Comparison of ENCODE assay signal across 17 cellular contexts in the genomic region with DNA sequence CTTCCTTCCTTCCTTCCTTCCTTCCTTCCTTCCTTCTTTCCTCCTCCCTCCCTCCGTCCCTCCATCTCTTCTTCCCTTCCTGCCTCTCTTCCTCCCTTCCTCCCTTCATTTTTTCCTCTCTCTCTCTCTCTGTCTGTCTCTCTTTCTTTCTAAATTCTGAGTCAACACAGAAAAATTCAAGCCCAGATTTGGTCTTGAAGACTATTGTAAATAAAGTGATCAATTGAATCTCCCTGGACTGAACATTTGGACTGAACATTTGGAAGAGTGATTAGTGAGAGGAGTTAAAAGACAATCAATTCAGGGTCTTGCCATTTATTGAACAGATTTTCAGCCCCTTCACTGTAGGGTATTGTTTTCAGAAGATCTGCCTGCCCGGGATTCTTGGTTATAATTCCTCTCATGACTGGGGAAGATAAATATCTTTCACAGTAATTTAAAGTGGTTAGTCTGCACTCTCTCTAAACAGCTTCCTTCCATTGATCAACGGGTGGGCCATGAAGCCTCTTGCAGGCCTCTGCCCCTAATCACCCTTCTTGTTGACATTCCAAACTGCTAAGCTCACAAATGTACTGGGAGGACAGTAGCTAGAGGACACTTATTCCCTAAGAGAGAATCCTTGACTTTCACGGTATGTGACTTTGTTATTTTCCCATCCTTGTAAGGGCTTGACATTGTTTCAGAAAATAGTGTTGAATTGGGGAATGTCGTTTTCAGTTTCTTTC.
DNase-seq lines count a peak whose midpoint lies in the region; ATAC-seq, FAIRE-seq and TF ChIP-seq lines count a peak whose summit lies in the region.
"Had no signal": no experiment of that assay in that cellular context is flagged by ENCODE, and none has a peak within 500 bp of the region (broad histone marks: within the 10 kb centered on the region; RNA-seq: fewer than 3 reads in every experiment).

No MANE protein-coding gene starts in this region.

- no peaks in the 10 kb centered on the region for H4K20me1 ChIP-seq in HepG2 (ENCODE audit: insufficient read depth, low read length)

- intact Hi-C loops in HepG2 (cut with micrococcal nuclease; ENCODE audit: unreplicated experiment) (no loop called here), right lobe of liver (cut with DNase I) (no loop called here), ovary (cut with DNase I) (no loop called here)

- no peak overlapping the region for H3K4me2 ChIP-seq in HepG2 (ENCODE audit: low read depth, low read length)
- H3K4me2 ChIP-seq: KMS-11 had no signal

- DNase-seq in HepG2 (ENCODE audit: low spot score), result peak; percentile 10
- DNase-seq in right lobe of liver, result no peak
- DNase-seq in SJSA1 (ENCODE audit: low read depth in 1 of 2, low spot score in 2 of 2), result peak; percentile 70 to 90
- peak; percentile 31 for DNase-seq in left kidney (ENCODE audit: low read depth, low spot score)
- DNase-seq in amniotic stem cell (lab: John Stamatoyannopoulos, UW), result no peak
- DNase-seq in activated CD4-positive, alpha-beta T cell treated with anti-CD3 and anti-CD28 coated beads, Interleukin-2, amount 50 U/mL, for 48 hours, result no peak
- no peak for DNase-seq in NCI-H524 treated with DMSO at 0.1 percent for 48 hours (lab: John Stamatoyannopoulos, UW)
- DNase-seq in ovary, result no peak
- DNase-seq: cerebellar nuclear complex, mucosa of descending colon, NCI-H1436, NCI-H526, spleen, transverse colon had no signal

- H3K27ac ChIP-seq in HepG2 (ENCODE audit: extremely low read length, insufficient read depth, low read length) (no peak overlapping the region), right lobe of liver (no peak overlapping the region), SJSA1 (peak overlapping the region; percentile 93), ovary (no peak overlapping the region)
- H3K27ac ChIP-seq: KMS-11, spleen, transverse colon had no signal

- H3K27me3 ChIP-seq in HepG2 (ENCODE audit: control insufficient read depth in 1 of 2, insufficient read depth in 2 of 2, low read length in 2 of 2) (no peaks in the 10 kb centered on the region), right lobe of liver (no peaks in the 10 kb centered on the region), SJSA1 (replicated peaks) (no peaks in the 10 kb centered on the region), ovary (no peaks in the 10 kb centered on the region)
- H3K27me3 ChIP-seq: spleen, transverse colon had no signal

- TF ChIP-seq EP300 in HepG2 (IDR thresholded peaks at IDR 0.05; ENCODE audit: low read depth in 2 of 2, low read length in 2 of 2) (no peak), HepG2 (CRISPR knock-in tag; IDR thresholded peaks at IDR 0.05; ENCODE audit: borderline replicate concordance) (no peak), ovary (IDR thresholded peaks at IDR 0.05) (no peak)

- ATAC-seq in HepG2 (peak; percentile 31; the same call in 1 of the 3 replicates), right lobe of liver (no peak)
- ATAC-seq: activated T-helper 17 cell treated with anti-CD3 and anti-CD28 coated beads, Interleukin-2, amount 50 U/mL, for 72 hours; mucosa of descending colon; stimulated activated memory B cell treated with anti-CD40 and anti-IgM and Interleukin-4, amounts not matched to agents 10 μg/mL and 1 μg/mL and 100 μg/mL, for 72 hours had no signal

- in situ Hi-C loops in HepG2 (cut with HindIII; ENCODE audit: extremely low pct_ligation_motif_present, low pct_unique_long_range_greater_than_20kb), result no loop called here

- H3K4me3 ChIP-seq in HepG2 (replicated peaks in 1 of 3; ENCODE audit: insufficient read depth in 1 of 3, low read depth in 2 of 3, low read length in 3 of 3), result no peak overlapping the region
- H3K4me3 ChIP-seq in right lobe of liver, result no peak overlapping the region
- H3K4me3 ChIP-seq in SJSA1, result no peak overlapping the region
- no peak overlapping the region for H3K4me3 ChIP-seq in ovary
- H3K4me3 ChIP-seq: mucosa of descending colon, spleen, transverse colon had no signal

- BruUV-seq in HepG2 (replicated peaks; lab: Mats Ljungman, UMichigan), result no TSS peak

- no peaks in the 10 kb centered on the region for H3K79me2 ChIP-seq in HepG2 (ENCODE audit: insufficient read depth, low read length)

- no peak overlapping the region for H2AFZ ChIP-seq in HepG2 (ENCODE audit: low read length)

- POLR2A ChIA-PET in HepG2 (lab: Yijun Ruan, JAX), result no interaction called here

- no peaks in the 10 kb centered on the region for H3K4me1 ChIP-seq in HepG2 (ENCODE audit: insufficient read depth, low read length)
- H3K4me1 ChIP-seq in right lobe of liver, result no peaks in the 10 kb centered on the region
- peaks cover 34% of the 10 kb centered on the region for H3K4me1 ChIP-seq in SJSA1 (replicated peaks)
- H3K4me1 ChIP-seq in ovary (ENCODE audit: insufficient read depth), result no peaks in the 10 kb centered on the region

- no peak for FAIRE-seq in HepG2 (lab: Jason Lieb, UNC)

- no peaks in the 10 kb centered on the region for H3K36me3 ChIP-seq in HepG2 (replicated peaks in 1 of 2; ENCODE audit: control insufficient read depth in 1 of 2, insufficient read depth in 2 of 2, low read length in 2 of 2)
- H3K36me3 ChIP-seq in right lobe of liver, result no peaks in the 10 kb centered on the region
- no peaks in the 10 kb centered on the region for H3K36me3 ChIP-seq in SJSA1
- H3K36me3 ChIP-seq in ovary, result no peaks in the 10 kb centered on the region
- H3K36me3 ChIP-seq: spleen, transverse colon had no signal

- TF ChIP-seq POLR2A in HepG2 (IDR thresholded peaks at IDR 0.05; ENCODE audit: insufficient read depth in 1 of 2, low read depth in 2 of 2, low read length in 2 of 2) (no peak), right lobe of liver (IDR thresholded peaks at IDR 0.05) (no peak), ovary (IDR thresholded peaks at IDR 0.05) (no peak)

- H3K9ac ChIP-seq in HepG2 (ENCODE audit: insufficient read depth, low read depth, low read length), result no peak overlapping the region
- H3K9ac ChIP-seq: KMS-11 had no signal

- TF ChIP-seq CTCF in HepG2 (CRISPR knock-in tag; IDR thresholded peaks at IDR 0.05) (no peak), right lobe of liver (IDR thresholded peaks at IDR 0.05) (no peak), ovary (IDR thresholded peaks at IDR 0.05) (no peak)

- no peak for TF ChIP-seq RAD21 in HepG2 (CRISPR knock-in tag; IDR thresholded peaks at IDR 0.05)

- H3K9me3 ChIP-seq in HepG2 (ENCODE audit: low read length) (no peaks in the 10 kb centered on the region), right lobe of liver (no peaks in the 10 kb centered on the region), SJSA1 (replicated peaks) (no peaks in the 10 kb centered on the region), ovary (no peaks in the 10 kb centered on the region)
- H3K9me3 ChIP-seq: mucosa of descending colon, transverse colon had no signal

- CTCF ChIA-PET in HepG2 (lab: Yijun Ruan, JAX; ENCODE audit: low intra/inter-chr PET ratio, low total read pairs), result no interaction called here

- 8% methylated on average over 5 of the region's 5 CpGs for whole genome bisulfite sequencing in HepG2 (ENCODE audit: low lambda C conversion rate)
- 62% methylated on average over 5 of the region's 5 CpGs for WGBS in right lobe of liver (ENCODE audit: insufficient coverage, low coverage, low lambda C conversion rate, missing lambda C conversion rate)
- 36 to 56% (median 44%) methylated on average over 5 of the region's 5 CpGs for WGBS in ovary, 3 donors

TF ChIP-seq in HepG2, 621 proteins besides CTCF, POLR2A, EP300 and RAD21:
- TF ChIP-seq, protein P1, sequence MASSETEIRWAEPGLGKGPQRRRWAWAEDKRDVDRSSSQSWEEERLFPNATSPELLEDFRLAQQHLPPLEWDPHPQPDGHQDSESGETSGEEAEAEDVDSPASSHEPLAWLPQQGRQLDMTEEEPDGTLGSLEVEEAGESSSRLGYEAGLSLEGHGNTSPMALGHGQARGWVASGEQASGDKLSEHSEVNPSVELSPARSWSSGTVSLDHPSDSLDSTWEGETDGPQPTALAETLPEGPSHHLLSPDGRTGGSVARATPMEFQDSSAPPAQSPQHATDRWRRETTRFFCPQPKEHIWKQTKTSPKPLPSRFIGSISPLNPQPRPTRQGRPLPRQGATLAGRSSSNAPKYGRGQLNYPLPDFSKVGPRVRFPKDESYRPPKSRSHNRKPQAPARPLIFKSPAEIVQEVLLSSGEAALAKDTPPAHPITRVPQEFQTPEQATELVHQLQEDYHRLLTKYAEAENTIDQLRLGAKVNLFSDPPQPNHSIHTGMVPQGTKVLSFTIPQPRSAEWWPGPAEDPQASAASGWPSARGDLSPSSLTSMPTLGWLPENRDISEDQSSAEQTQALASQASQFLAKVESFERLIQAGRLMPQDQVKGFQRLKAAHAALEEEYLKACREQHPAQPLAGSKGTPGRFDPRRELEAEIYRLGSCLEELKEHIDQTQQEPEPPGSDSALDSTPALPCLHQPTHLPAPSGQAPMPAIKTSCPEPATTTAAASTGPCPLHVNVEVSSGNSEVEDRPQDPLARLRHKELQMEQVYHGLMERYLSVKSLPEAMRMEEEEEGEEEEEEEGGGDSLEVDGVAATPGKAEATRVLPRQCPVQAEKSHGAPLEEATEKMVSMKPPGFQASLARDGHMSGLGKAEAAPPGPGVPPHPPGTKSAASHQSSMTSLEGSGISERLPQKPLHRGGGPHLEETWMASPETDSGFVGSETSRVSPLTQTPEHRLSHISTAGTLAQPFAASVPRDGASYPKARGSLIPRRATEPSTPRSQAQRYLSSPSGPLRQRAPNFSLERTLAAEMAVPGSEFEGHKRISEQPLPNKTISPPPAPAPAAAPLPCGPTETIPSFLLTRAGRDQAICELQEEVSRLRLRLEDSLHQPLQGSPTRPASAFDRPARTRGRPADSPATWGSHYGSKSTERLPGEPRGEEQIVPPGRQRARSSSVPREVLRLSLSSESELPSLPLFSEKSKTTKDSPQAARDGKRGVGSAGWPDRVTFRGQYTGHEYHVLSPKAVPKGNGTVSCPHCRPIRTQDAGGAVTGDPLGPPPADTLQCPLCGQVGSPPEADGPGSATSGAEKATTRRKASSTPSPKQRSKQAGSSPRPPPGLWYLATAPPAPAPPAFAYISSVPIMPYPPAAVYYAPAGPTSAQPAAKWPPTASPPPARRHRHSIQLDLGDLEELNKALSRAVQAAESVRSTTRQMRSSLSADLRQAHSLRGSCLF (CRISPR knock-in tag; IDR thresholded peaks at IDR 0.05; ENCODE audit: borderline replicate concordance), result no peak
- TF ChIP-seq NONO (IDR thresholded peaks at IDR 0.05), result 0 out of 2 replicates have a peak, but pooled peaks have one; percentile 22
- no peak for TF ChIP-seq NONO (CRISPR knock-in tag; conservative IDR thresholded peaks at IDR 0.05)
- peak; percentile 55; the same call in 1 of the 2 replicates for TF ChIP-seq JUN (CRISPR knock-in tag; IDR thresholded peaks at IDR 0.05)
- TF ChIP-seq NR2F2 (IDR thresholded peaks at IDR 0.05; ENCODE audit: borderline replicate concordance, low read depth), result no peak

Comparison
In these comparisons a context has a peak if more than half of its experiments do, and no peak if none do; other contexts are left out.
1. DNase-seq: peak in HepG2 (single experiment), SJSA1 (2 of 2) and left kidney (single experiment); none in right lobe of liver (0 of 3), amniotic stem cell (single experiment), activated CD4-positive, alpha-beta T cell treated with anti-CD3 and anti-CD28 coated beads, Interleukin-2, amount 50 U/mL, for 48 hours (0 of 2), NCI-H524 treated with DMSO at 0.1 percent for 48 hours (single experiment) and ovary (0 of 5).